In the genomic region with DNA sequence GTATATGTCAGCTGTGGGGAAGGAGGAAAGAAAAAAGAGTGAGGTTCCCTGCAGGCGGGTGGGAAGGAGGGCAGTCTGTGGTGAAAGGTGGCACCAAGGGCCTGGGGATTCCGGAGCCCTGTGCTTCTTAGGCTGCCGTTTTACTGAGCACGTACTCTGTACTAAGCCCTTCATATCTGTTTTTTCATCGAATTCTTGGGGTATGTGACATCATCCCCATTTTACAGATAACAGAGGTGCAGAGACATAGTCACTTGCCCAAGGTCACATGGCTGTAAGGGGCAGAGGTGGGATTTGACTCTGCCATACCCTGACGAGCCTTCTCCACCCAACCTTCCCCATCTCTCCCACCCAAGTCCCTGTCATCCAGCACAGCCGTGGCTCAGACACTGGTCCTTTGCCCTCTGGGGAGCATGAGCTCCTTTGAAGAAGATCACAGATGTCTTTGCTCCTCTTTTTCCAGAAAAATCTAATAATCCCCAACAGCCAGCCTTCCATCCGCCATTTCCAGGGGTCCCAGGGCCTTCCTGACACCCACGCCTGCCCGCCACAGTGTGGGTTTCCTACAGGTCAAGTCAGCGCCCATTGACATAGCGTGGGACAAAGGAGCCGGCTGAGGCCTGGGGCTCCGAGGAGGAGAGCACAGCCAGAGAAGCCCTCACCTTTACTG, we compare ENCODE assay signal across 1 cellular context.
TF ChIP-seq lines count a peak whose summit lies in the region.

No MANE protein-coding gene starts in this region.

TF ChIP-seq in K562, 482 proteins besides CTCF, POLR2A, EP300 and RAD21:
- TF ChIP-seq, protein P1, sequence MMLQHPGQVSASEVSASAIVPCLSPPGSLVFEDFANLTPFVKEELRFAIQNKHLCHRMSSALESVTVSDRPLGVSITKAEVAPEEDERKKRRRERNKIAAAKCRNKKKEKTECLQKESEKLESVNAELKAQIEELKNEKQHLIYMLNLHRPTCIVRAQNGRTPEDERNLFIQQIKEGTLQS (IDR thresholded peaks at IDR 0.05), result peak; percentile 32; the same call in 1 of the 2 replicates
- TF ChIP-seq, protein P1 (CRISPR knock-in tag; conservative IDR thresholded peaks at IDR 0.05), result no peak
- TF ChIP-seq SMARCC2 (IDR thresholded peaks at IDR 0.05; ENCODE audit: low read depth), result no peak
- no peak for TF ChIP-seq ZBTB8A (IDR thresholded peaks at IDR 0.05; ENCODE audit: partially characterized antibody)
- TF ChIP-seq FOSL1 (tag; conservative IDR thresholded peaks at IDR 0.05), result peak; percentile 28; the same call in 1 of the 2 replicates
- TF ChIP-seq, protein P2, sequence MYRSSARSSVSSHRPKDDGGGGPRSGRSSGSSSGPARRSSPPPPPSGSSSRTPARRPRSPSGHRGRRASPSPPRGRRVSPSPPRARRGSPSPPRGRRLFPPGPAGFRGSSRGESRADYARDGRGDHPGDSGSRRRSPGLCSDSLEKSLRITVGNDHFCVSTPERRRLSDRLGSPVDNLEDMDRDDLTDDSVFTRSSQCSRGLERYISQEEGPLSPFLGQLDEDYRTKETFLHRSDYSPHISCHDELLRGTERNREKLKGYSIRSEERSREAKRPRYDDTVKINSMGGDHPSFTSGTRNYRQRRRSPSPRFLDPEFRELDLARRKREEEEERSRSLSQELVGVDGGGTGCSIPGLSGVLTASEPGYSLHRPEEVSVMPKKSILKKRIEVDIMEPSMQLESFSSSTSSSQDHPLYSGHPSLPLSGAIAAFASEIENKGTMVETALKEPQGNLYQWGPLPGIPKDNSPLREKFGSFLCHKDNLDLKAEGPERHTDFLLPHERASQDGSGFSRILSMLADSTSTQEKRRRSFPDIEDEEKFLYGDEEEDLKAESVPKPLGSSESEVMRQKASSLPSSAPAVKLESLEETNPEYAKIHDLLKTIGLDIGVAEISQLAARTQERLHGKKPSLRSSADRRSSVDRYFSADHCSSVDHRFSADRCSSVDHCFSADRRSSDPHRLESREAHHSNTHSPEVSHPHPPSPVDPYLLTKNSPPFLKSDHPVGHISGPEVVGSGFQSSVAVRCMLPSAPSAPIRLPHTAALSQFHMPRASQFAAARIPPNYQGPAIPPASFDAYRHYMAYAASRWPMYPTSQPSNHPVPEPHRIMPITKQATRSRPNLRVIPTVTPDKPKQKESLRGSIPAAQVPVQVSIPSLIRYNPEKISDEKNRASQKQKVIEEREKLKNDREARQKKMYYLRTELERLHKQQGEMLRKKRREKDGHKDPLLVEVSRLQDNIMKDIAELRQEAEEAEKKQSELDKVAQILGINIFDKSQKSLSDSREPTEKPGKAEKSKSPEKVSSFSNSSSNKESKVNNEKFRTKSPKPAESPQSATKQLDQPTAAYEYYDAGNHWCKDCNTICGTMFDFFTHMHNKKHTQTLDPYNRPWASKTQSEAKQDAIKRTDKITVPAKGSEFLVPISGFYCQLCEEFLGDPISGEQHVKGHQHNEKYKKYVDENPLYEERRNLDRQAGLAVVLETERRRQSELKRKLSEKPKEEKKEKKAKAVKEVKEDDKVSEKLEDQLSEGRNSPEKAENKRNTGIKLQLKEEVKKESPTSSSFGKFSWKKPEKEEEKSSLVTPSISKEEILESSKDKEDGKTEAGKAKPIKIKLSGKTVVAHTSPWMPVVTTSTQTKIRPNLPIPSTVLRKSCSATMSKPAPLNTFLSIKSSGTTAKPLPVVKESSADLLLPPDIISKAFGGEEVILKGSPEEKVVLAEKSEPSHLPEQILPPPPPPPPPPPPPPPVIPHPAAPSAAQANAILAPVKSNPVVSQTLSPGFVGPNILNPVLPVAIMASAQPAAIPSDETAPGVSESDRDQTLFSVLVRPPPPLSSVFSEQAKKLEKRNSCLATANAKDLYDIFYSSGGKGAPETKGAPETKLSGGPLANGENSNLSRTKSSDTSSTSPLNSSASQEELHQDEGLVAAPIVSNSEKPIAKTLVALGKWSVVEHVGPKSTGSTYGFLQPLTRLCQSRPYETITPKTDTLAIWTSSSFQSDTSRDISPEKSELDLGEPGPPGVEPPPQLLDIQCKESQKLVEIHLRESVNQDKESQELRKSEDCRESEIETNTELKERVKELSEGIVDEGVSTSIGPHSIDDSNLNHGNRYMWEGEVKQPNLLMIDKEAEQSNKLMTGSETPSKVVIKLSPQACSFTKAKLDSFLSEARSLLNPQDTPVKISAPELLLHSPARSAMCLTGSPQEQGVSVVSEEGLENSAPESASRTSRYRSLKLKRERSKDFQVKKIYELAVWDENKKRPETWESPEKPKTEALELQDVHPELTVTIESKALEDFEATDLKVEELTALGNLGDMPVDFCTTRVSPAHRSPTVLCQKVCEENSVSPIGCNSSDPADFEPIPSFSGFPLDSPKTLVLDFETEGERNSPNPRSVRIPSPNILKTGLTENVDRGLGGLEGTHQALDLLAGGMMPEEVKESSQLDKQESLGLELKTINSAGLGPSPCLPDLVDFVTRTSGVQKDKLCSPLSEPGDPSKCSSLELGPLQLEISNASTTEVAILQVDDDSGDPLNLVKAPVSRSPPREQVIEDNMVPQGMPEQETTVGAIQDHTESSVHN (IDR thresholded peaks at IDR 0.05; ENCODE audit: borderline replicate concordance in 1 of 2, low read depth in 1 of 2), result no peak
- TF ChIP-seq TCFL5 (CRISPR knock-in tag; conservative IDR thresholded peaks at IDR 0.05), result no peak
- TF ChIP-seq, protein P3, sequence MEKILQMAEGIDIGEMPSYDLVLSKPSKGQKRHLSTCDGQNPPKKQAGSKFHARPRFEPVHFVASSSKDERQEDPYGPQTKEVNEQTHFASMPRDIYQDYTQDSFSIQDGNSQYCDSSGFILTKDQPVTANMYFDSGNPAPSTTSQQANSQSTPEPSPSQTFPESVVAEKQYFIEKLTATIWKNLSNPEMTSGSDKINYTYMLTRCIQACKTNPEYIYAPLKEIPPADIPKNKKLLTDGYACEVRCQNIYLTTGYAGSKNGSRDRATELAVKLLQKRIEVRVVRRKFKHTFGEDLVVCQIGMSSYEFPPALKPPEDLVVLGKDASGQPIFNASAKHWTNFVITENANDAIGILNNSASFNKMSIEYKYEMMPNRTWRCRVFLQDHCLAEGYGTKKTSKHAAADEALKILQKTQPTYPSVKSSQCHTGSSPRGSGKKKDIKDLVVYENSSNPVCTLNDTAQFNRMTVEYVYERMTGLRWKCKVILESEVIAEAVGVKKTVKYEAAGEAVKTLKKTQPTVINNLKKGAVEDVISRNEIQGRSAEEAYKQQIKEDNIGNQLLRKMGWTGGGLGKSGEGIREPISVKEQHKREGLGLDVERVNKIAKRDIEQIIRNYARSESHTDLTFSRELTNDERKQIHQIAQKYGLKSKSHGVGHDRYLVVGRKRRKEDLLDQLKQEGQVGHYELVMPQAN (IDR thresholded peaks at IDR 0.05; ENCODE audit: borderline replicate concordance), result no peak
